ENCODE assay signal across 8 cellular contexts in the genomic region with DNA sequence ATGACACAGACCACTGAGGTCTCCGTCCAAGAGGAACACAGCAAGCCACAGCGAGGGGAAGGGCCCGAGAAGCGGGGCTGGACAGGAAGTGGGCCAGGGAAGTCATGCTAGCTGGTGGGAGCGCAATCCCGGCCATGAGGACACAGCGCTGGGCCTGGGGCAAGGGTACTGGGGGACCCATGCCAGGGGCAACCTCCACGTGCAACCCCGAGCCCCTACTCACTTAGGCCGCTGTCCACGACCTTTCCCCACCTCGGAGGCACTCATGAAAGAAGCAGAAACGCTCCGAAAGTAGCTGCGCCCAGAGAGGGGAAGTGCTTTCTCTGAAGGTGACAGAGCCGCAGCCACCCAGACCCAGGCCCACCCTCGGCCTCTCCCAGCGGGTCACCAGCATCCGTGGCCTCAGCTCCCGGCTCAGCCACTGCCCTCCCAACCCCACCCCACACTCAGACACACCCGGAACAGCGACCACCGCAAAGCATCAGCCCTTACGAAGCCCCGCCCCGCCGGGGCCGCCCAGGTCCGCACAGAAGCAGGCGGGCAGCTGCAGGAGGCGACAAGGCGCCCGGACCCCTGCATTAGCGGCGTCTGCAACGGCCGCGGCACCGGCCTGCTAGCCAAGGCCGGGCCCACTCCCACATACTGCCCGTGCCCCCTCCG. TPM values are rescaled to one million over a fixed set of nuclear protein-coding genes. Genes with fewer than 3 reads are reported as not detected.
A peak's percentile ranks its signal among the peaks of the same experiment; 100 is the strongest.
DNase-seq lines count a peak whose midpoint lies in the region; ATAC-seq and TF ChIP-seq lines count a peak whose summit lies in the region.

No MANE protein-coding gene starts in this region.

- H4K91ac ChIP-seq in mesenchymal stem cell (ENCODE audit: low read length) = peak overlapping the region; percentile 29

- H2BK15ac ChIP-seq in mesenchymal stem cell (ENCODE audit: low read depth, poor library complexity, severe bottlenecking) = no peak overlapping the region

- no peak overlapping the region for H2BK5ac ChIP-seq in mesenchymal stem cell (ENCODE audit: low read depth, low read length, poor library complexity, severe bottlenecking)

- peaks cover 22% of the 10 kb centered on the region for H3K4me1 Mint-ChIP-seq in Calu3 (ENCODE audit: low read depth, unreplicated experiment)
- H3K4me1 Mint-ChIP-seq in dendritic cell treated with granulocyte-macrophage colony-stimulating factor and Interleukin-4, amounts not matched to agents 40 ng/mL and 50 ng/mL, for 4 days (ENCODE audit: low read depth) = peaks cover 58% of the 10 kb centered on the region

- H3K4me1 ChIP-seq in mesenchymal stem cell (ENCODE audit: control insufficient read depth, insufficient read depth, low read depth, low read length) (peaks cover 26% of the 10 kb centered on the region), transverse colon (peaks cover 22 to 52% (median 31%) of the 10 kb centered on the region in 4 donors)

- in situ Hi-C loops in transverse colon (cut with MboI; ENCODE audit: low pct_ligation_motif_present in 1 of 4, low pct_unique_long_range_greater_than_20kb in 1 of 4, low sequenced_read_pairs in 3 of 4) = no loop called here

- TF ChIP-seq CTCF in Calu3 (IDR thresholded peaks at IDR 0.05; ENCODE audit: unreplicated experiment) = no peak
- TF ChIP-seq CTCF in transverse colon (IDR thresholded peaks at IDR 0.05) = no peak

- no peak overlapping the region for H2AFZ ChIP-seq in mesenchymal stem cell (ENCODE audit: low read depth, low read length)

- H2BK120ac ChIP-seq in mesenchymal stem cell (ENCODE audit: low read depth, low read length) = no peak overlapping the region

- peak overlapping the region; percentile 36 for H3K27ac Mint-ChIP-seq in Calu3 (ENCODE audit: unreplicated experiment)
- peak overlapping the region; percentile 91 for H3K27ac Mint-ChIP-seq in dendritic cell treated with granulocyte-macrophage colony-stimulating factor and Interleukin-4, amounts not matched to agents 40 ng/mL and 50 ng/mL, for 4 days

- intact Hi-C loops in Calu3 (cut with micrococcal nuclease; ENCODE audit: unreplicated experiment) = no loop called here
- intact Hi-C loops in dendritic cell treated with granulocyte-macrophage colony-stimulating factor and Interleukin-4, amounts not matched to agents 40 ng/mL and 50 ng/mL, for 4 days (cut with micrococcal nuclease) = no loop called here
- intact Hi-C loops in transverse colon (cut with DNase I; ENCODE audit: low total_unique reads) = no loop called here

- no peak overlapping the region for H2BK12ac ChIP-seq in mesenchymal stem cell (ENCODE audit: low read length in 2 of 2)

- H3K18ac ChIP-seq in mesenchymal stem cell (ENCODE audit: low read depth in 1 of 2, low read length in 2 of 2) = peak overlapping the region; percentile 53 to 98

- ATAC-seq in HG02840 (IDR thresholded peaks at IDR 0.05; ENCODE audit: low FRiP score, unreplicated experiment) = peak; percentile 1

- no TSS peak for BruUV-seq in Calu3 (replicated peaks; lab: Mats Ljungman, UMichigan)

- no peak overlapping the region for H3K27ac ChIP-seq in mesenchymal stem cell (ENCODE audit: low read length, poor library complexity, severe bottlenecking)
- peak overlapping the region; percentile 80 to 100 (median 92) for H3K27ac ChIP-seq in transverse colon

- no peaks in the 10 kb centered on the region for H3K9me3 ChIP-seq in mesenchymal stem cell (ENCODE audit: control insufficient read depth, low read length)
- H3K9me3 ChIP-seq in transverse colon = no peaks in the 10 kb centered on the region

- CTCF ChIA-PET in Calu3 (lab: Charles Lee) = no interaction called here

- H3K27me3 Mint-ChIP-seq in Calu3 (ENCODE audit: unreplicated experiment) = peaks cover 11% of the 10 kb centered on the region
- H3K27me3 Mint-ChIP-seq in dendritic cell treated with granulocyte-macrophage colony-stimulating factor and Interleukin-4, amounts not matched to agents 40 ng/mL and 50 ng/mL, for 4 days = peaks cover 3% of the 10 kb centered on the region

- H3K9ac ChIP-seq in mesenchymal stem cell (ENCODE audit: low read length) = peak overlapping the region; percentile 91

- H3K4me3 Mint-ChIP-seq in Calu3 (ENCODE audit: low read depth, unreplicated experiment) = peak overlapping the region; percentile 91
- peak overlapping the region; percentile 98 for H3K4me3 Mint-ChIP-seq in dendritic cell treated with granulocyte-macrophage colony-stimulating factor and Interleukin-4, amounts not matched to agents 40 ng/mL and 50 ng/mL, for 4 days

- peaks cover 43% of the 10 kb centered on the region for H3K36me3 Mint-ChIP-seq in Calu3 (ENCODE audit: insufficient read depth, unreplicated experiment)
- peaks cover 17% of the 10 kb centered on the region for H3K36me3 Mint-ChIP-seq in dendritic cell treated with granulocyte-macrophage colony-stimulating factor and Interleukin-4, amounts not matched to agents 40 ng/mL and 50 ng/mL, for 4 days (ENCODE audit: low read depth)

- peak overlapping the region; percentile 39 for H4K8ac ChIP-seq in mesenchymal stem cell (ENCODE audit: low read length)

- H3K4me3 ChIP-seq in mesenchymal stem cell (ENCODE audit: insufficient read depth in 1 of 2, low read depth in 1 of 2, low read length in 2 of 2) (peak overlapping the region; percentile 88 to 97), transverse colon (peak overlapping the region; percentile 62 to 93 (median 90))

- DNase-seq in Calu3 (no peak), T-helper 2 cell (peak in 3 of 5 experiments; percentile 12 to 46 (median 21)), mesenchymal stem cell (peak; percentile 42), transverse colon (peak; percentile 42), occipital lobe (lab: John Stamatoyannopoulos, UW) (no peak), inferior parietal cortex (ENCODE audit: extremely low spot score) (no peak)

- H3K27me3 ChIP-seq in mesenchymal stem cell (ENCODE audit: control insufficient read depth in 1 of 2, insufficient read depth in 1 of 2, low read length in 2 of 2) = peaks cover 3 to 5% of the 10 kb centered on the region in 2 experiments
- H3K27me3 ChIP-seq in transverse colon = no peaks in the 10 kb centered on the region

- H3K14ac ChIP-seq in mesenchymal stem cell (ENCODE audit: low read length in 2 of 2) = peak overlapping the region in 1 of 2 experiments; percentile 98

- TF ChIP-seq EP300 in transverse colon (IDR thresholded peaks at IDR 0.05; ENCODE audit: low read depth) = no peak

- H3K4ac ChIP-seq in mesenchymal stem cell (ENCODE audit: low read depth in 1 of 2, low read length in 2 of 2) = peak overlapping the region in 1 of 2 experiments; percentile 72

- peak overlapping the region; percentile 78 for H3K4me2 ChIP-seq in mesenchymal stem cell (ENCODE audit: low read length, poor library complexity, severe bottlenecking)

- no peaks in the 10 kb centered on the region for H3K36me3 ChIP-seq in mesenchymal stem cell (ENCODE audit: control insufficient read depth in 1 of 2, insufficient read depth in 2 of 2, low read depth in 1 of 2, low read length in 2 of 2)
- no peaks in the 10 kb centered on the region for H3K36me3 ChIP-seq in transverse colon

- H2AK5ac ChIP-seq in mesenchymal stem cell (ENCODE audit: low read length, severe bottlenecking) = no peak overlapping the region

- TF ChIP-seq POLR2A in transverse colon (IDR thresholded peaks at IDR 0.05) = no peak

- H3K79me1 ChIP-seq in mesenchymal stem cell (replicated peaks; ENCODE audit: low read length, poor library complexity, severe bottlenecking) = peaks cover 3% of the 10 kb centered on the region

- H3K9me3 Mint-ChIP-seq in Calu3 (ENCODE audit: low read depth, unreplicated experiment) = no peaks in the 10 kb centered on the region
- H3K9me3 Mint-ChIP-seq in dendritic cell treated with granulocyte-macrophage colony-stimulating factor and Interleukin-4, amounts not matched to agents 40 ng/mL and 50 ng/mL, for 4 days = no peaks in the 10 kb centered on the region

- under 1% methylated on average over 32 of the region's 42 CpGs for WGBS in mesenchymal stem cell
- WGBS in transverse colon (ENCODE audit: low coverage in 1 of 2), 2 donors = 3% methylated on average over 20 of the region's 42 CpGs; no CpG with 5 or more reads in 1 of the 2 donors

- peak overlapping the region in 1 of 2 experiments; percentile 61 for H3K23ac ChIP-seq in mesenchymal stem cell (ENCODE audit: low read length in 2 of 2)

RNA-seq across cellular contexts. Expression of gene BICD2, which starts 0.8 kb away (rescaled TPM):
- 18.7 and 21.9 TPM in 2 replicates for total RNA-seq in Calu3 (2022)
- polyA plus RNA-seq in mesenchymal stem cell (2013, experiment 1 of 2) = 20.1 TPM
- polyA plus RNA-seq in mesenchymal stem cell (2013, experiment 2 of 2) = 19.2 TPM
- total RNA-seq in transverse colon = 10 to 100 TPM; 15.7 to 29.3 (median 19.7) TPM
- 31.4 TPM for total RNA-seq in occipital lobe

Comparison
In these comparisons a context has a peak if more than half of its experiments do, and no peak if none do; other contexts are left out.
1. DNase-seq: peak in T-helper 2 cell (3 of 5), mesenchymal stem cell (single experiment) and transverse colon (single experiment); none in Calu3 (single experiment), occipital lobe (single experiment) and inferior parietal cortex (single experiment).